ENCODE assay signal across 28 cellular contexts in genomic region chr1:95238304-95238703, GRCh38.
"Had no signal": no experiment of that assay in that cellular context is flagged by ENCODE, and none has a peak within 500 bp of the region (broad histone marks: within the 10 kb centered on the region; RNA-seq: fewer than 3 reads in every experiment).

No MANE protein-coding gene starts in this region.

- H3K4me3 Mint-ChIP-seq: activated CD4-positive, alpha-beta memory T cell treated with anti-CD3 and anti-CD28 coated beads, Interleukin-2, amount 10 ng/mL, durations not matched to agents 7 days and 5 days; activated CD4-positive, alpha-beta T cell treated with anti-CD3 and anti-CD28 coated beads for 36 hours; activated naive CD4-positive, alpha-beta T cell treated with anti-CD3 and anti-CD28 coated beads, Interleukin-2, amount 50 U/mL, for 24 hours; activated naive CD8-positive, alpha-beta T cell treated with anti-CD3 and anti-CD28 coated beads, Interleukin-2, amount 50 U/mL, for 24 hours; T-cell had no signal

- H3K27ac Mint-ChIP-seq: activated CD4-positive, alpha-beta memory T cell treated with anti-CD3 and anti-CD28 coated beads, Interleukin-2, amount 10 ng/mL, durations not matched to agents 7 days and 5 days; activated naive CD8-positive, alpha-beta T cell treated with anti-CD3 and anti-CD28 coated beads, Interleukin-2, amount 50 U/mL, for 24 hours; IgD-negative memory B cell; T-cell had no signal

- H3K27ac ChIP-seq: brain microvascular endothelial cell, SK-N-MC, WERI-Rb-1 had no signal

- ATAC-seq: activated CD4-positive, alpha-beta T cell treated with anti-CD3 and anti-CD28 coated beads for 36 hours; activated naive CD8-positive, alpha-beta T cell treated with anti-CD3 and anti-CD28 coated beads, Interleukin-2, amount 50 U/mL, for 24 hours; Panc1; Right ventricle myocardium inferior; T-cell had no signal

- H3K9me3 Mint-ChIP-seq: activated naive CD4-positive, alpha-beta T cell treated with anti-CD3 and anti-CD28 coated beads, Interleukin-2, amount 50 U/mL, for 24 hours had no signal

- DNase-seq: activated CD4-positive, alpha-beta memory T cell treated with anti-CD3 and anti-CD28 coated beads, Interleukin-2, amount 10 ng/mL, durations not matched to agents 7 days and 5 days; activated CD4-positive, alpha-beta T cell treated with anti-CD3 and anti-CD28 coated beads for 36 hours; activated CD4-positive, alpha-beta T cell treated with anti-CD3 and anti-CD28 coated beads, Interleukin-2, amount 50 U/mL, for 1 hour; activated effector memory CD4-positive, alpha-beta T cell treated with Interleukin-2 at 50 U/mL for 16 hours; activated naive CD4-positive, alpha-beta T cell; activated naive CD8-positive, alpha-beta T cell treated with anti-CD3 and anti-CD28 coated beads, Interleukin-2, amount 50 U/mL, for 24 hours; amygdala; brain microvascular endothelial cell; KG1; MG63; MV-4-11; NCI-H1092 treated with DMSO at 0.1 percent for 48 hours; NCI-H1417 treated with DMSO at 0.1 percent for 48 hours; NCI-H1694; NCI-H2029; NCI-H2107; NCI-H2171 treated with DMSO at 0.1 percent for 48 hours; NCI-H226; NCI-H510A; NCI-H526 treated with DMSO at 0.1 percent for 48 hours; RPMI8226; T-cell; WERI-Rb-1 had no signal

- H3K27me3 Mint-ChIP-seq: activated CD4-positive, alpha-beta memory T cell treated with anti-CD3 and anti-CD28 coated beads, Interleukin-2, amount 10 ng/mL, durations not matched to agents 7 days and 5 days; activated CD4-positive, alpha-beta T cell treated with anti-CD3 and anti-CD28 coated beads for 36 hours; activated naive CD4-positive, alpha-beta T cell treated with anti-CD3 and anti-CD28 coated beads, Interleukin-2, amount 50 U/mL, for 24 hours; activated naive CD8-positive, alpha-beta T cell treated with anti-CD3 and anti-CD28 coated beads, Interleukin-2, amount 50 U/mL, for 24 hours; IgD-negative memory B cell; T-cell had no signal

- H3K4me3 ChIP-seq: MG63, SK-N-MC had no signal

- H3K27me3 ChIP-seq: brain microvascular endothelial cell, MG63 had no signal
